ENCODE assay signal across 9 cellular contexts in the genomic region with DNA sequence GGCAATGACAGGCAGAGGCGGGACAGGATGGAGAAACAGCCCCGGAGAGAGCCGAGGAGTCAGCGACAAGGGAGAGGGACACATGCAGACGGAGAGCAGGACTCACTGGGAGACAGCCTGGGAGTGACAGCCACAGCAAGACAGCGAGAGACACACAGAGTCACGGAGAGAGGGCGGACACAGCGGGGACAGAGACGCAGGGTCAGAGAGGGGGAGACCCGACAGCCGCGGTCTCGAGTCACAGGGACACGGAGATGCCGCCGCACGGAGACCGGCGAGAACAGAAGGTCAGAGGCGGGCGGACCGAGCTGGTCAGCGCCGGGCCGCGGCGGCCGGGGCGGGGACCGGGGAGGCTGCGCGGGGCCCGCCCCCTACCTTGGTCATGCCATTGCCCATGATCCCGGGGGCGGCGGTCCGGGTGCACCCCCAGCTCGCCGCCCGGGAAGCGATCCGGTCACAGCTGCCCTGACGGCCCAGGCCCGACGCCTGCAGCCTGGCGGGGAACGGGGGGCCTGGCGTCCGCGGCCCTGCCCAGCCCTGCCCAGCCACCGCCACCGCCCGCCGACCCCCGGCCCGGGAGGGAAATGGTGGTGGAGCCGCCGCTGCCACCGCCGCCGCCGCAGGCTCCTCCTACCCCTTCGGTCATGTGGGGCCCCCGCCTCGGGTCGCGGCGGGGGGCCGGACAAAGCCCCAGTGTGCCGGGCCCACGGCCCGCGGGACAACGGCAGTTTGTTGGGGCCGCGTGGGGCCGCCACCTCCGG. TPM values are rescaled to one million over a fixed set of nuclear protein-coding genes. Genes with fewer than 3 reads are reported as not detected.
DNase-seq lines count a peak whose midpoint lies in the region; ATAC-seq and TF ChIP-seq lines count a peak whose summit lies in the region.
"Had no signal": no experiment of that assay in that cellular context is flagged by ENCODE, and none has a peak within 500 bp of the region (broad histone marks: within the 10 kb centered on the region; RNA-seq: fewer than 3 reads in every experiment).

A gene with protein sequence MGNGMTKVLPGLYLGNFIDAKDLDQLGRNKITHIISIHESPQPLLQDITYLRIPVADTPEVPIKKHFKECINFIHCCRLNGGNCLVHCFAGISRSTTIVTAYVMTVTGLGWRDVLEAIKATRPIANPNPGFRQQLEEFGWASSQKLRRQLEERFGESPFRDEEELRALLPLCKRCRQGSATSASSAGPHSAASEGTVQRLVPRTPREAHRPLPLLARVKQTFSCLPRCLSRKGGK (minus strand): TSS at position 586 of the 761 bp plus-strand sequence. CDS start 190 bp downstream, at position 396.
A gene with protein sequence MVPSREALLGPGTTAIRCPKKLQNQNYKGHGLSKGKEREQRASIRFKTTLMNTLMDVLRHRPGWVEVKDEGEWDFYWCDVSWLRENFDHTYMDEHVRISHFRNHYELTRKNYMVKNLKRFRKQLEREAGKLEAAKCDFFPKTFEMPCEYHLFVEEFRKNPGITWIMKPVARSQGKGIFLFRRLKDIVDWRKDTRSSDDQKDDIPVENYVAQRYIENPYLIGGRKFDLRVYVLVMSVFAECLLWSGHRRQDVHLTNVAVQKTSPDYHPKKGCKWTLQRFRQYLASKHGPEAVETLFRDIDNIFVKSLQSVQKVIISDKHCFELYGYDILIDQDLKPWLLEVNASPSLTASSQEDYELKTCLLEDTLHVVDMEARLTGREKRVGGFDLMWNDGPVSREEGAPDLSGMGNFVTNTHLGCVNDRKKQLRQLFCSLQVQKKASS (plus strand): TSS at position 693 of the 761 bp plus-strand sequence. CDS start 493 bp downstream, outside the sequence.

- intact Hi-C loops in colonic mucosa (cut with DNase I) (no loop called here), lower leg skin (cut with DNase I; ENCODE audit: low total_unique reads) (no loop called here)

- peak within 1 kb of the TSS; percentile 68 to 72 for H3K9ac ChIP-seq in colonic mucosa (ENCODE audit: low read depth in 2 of 2, low read length in 2 of 2)
- H3K9ac ChIP-seq in stomach smooth muscle (ENCODE audit: low read length in 2 of 2): peak within 1 kb of the TSS; percentile 50 to 81

- H3K36me3 ChIP-seq in colonic mucosa: no peaks in the 10 kb centered on the region
- no peaks in the 10 kb centered on the region for H3K36me3 ChIP-seq in stomach smooth muscle (ENCODE audit: control insufficient read depth in 2 of 2, insufficient read depth in 2 of 2, low read length in 2 of 2)

- H3K4me1 ChIP-seq in colonic mucosa (no peaks in the 10 kb centered on the region), stomach smooth muscle (ENCODE audit: control insufficient read depth, insufficient read depth, low read length) (peaks cover 11% of the 10 kb centered on the region)

- TF ChIP-seq CTCF in colonic mucosa (IDR thresholded peaks at IDR 0.05) (no peak), lower leg skin (IDR thresholded peaks at IDR 0.05) (no peak)

- DNase-seq in NCI-H1092 treated with DMSO at 0.1 percent for 48 hours (lab: John Stamatoyannopoulos, UW): peak; percentile 26
- no peak for DNase-seq in NCI-H1092 (lab: John Stamatoyannopoulos, UW)
- peak; percentile 69 for DNase-seq in NCI-H69 (lab: John Stamatoyannopoulos, UW)
- DNase-seq in colonic mucosa: peak; percentile 39
- peak in 1 of 2 donors; percentile 89 for DNase-seq in lower leg skin (ENCODE audit: low spot score in 2 of 2)
- DNase-seq in NCI-H446 treated with DMSO at 0.1 percent for 48 hours (lab: John Stamatoyannopoulos, UW): no peak

- H3K4me3 ChIP-seq in colonic mucosa (peak within 1 kb of the TSS; percentile 54), lower leg skin (ENCODE audit: low read depth, poor library complexity, severe bottlenecking) (peak within 1 kb of the TSS; percentile 47), stomach smooth muscle (ENCODE audit: low read length in 2 of 2) (peak within 1 kb of the TSS; percentile 44 to 79)

- H3K27ac ChIP-seq in colonic mucosa (no peak within 1 kb of the TSS), stomach smooth muscle (ENCODE audit: low read length) (no peak within 1 kb of the TSS)
- H3K27ac ChIP-seq: C4-2B had no signal

- ATAC-seq in HG02884 (IDR thresholded peaks at IDR 0.05; ENCODE audit: unreplicated experiment): no peak

- WGBS in lower leg skin, 2 donors: 1 to 2% methylated on average over 37 to 62 of the region's 79 CpGs

- H3K9me3 ChIP-seq in colonic mucosa (no peaks in the 10 kb centered on the region), stomach smooth muscle (ENCODE audit: control insufficient read depth in 2 of 2, low read length in 2 of 2) (no peaks in the 10 kb centered on the region)

- TF ChIP-seq POLR2A in lower leg skin (IDR thresholded peaks at IDR 0.05): no peak

- peaks cover 20% of the 10 kb centered on the region for H3K27me3 ChIP-seq in colonic mucosa
- peaks cover 9 to 25% of the 10 kb centered on the region in 2 donors for H3K27me3 ChIP-seq in stomach smooth muscle (ENCODE audit: control insufficient read depth in 1 of 2, insufficient read depth in 2 of 2, low read length in 2 of 2)

RNA-seq across cellular contexts. Expression of the first gene that starts in this region (rescaled TPM):
- total RNA-seq in colonic mucosa (under 1 TPM; 0.59 to 0.74 TPM), lower leg skin (1 to 10 TPM in 1 of 4 donors, not detected in 3; 1.5 TPM)

RNA-seq across cellular contexts. Expression of the second gene that starts in this region (rescaled TPM):
- total RNA-seq in colonic mucosa (not detected), lower leg skin (under 1 TPM in 1 of 4 donors, not detected in 3; 0.16 TPM)

Comparison
In these comparisons a context has a peak if more than half of its experiments do, and no peak if none do; other contexts are left out.
1. DNase-seq: peak in NCI-H1092 treated with DMSO at 0.1 percent for 48 hours (single experiment) and NCI-H69 (single experiment); none in NCI-H1092 (single experiment) and NCI-H446 treated with DMSO at 0.1 percent for 48 hours (single experiment).
2. Peak in DNase-seq, H3K4me3 ChIP-seq and H3K9ac ChIP-seq in colonic mucosa; RNA of the genes that start here not detected or under 1 TPM.
3. Peak in every context shown above with its lines, with median percentiles within 50 percentile points of each other: H3K4me3 ChIP-seq.